Comparison of ENCODE assay signal across 1 cellular context in genomic region chr11:63020671-63021255, GRCh38.
TF ChIP-seq lines count a peak whose summit lies in the region.

No MANE protein-coding gene starts in this region.

TF ChIP-seq in SK-N-SH, 30 proteins besides CTCF, POLR2A, EP300 and RAD21 (continued from another document):
- no peak for TF ChIP-seq USF1 (IDR thresholded peaks at IDR 0.05; ENCODE audit: borderline replicate concordance, low read depth)
